37 cellular contexts compared by ENCODE assay signal in the genomic region with DNA sequence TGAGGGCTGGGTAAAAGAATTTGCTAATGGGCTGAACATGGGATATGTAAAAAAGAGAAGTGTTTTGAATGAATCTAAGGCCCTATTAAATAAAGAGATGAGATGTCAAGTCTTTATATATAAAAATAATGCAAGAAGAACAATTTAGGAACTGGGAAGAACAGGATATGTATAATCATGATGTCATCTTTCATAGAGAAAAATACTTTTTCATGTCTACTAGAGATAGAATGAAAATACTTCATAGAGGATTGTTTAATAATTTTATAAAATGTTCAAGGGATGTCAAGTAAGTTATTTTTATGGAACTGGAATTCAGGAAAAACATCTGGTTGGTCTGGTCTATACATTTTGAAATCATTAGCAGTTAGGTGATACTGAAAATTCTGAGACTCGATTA.
A peak's percentile ranks its signal among the peaks of the same experiment; 100 is the strongest.
DNase-seq lines count a peak whose midpoint lies in the region; ATAC-seq, FAIRE-seq and TF ChIP-seq lines count a peak whose summit lies in the region.
"Had no signal": no experiment of that assay in that cellular context is flagged by ENCODE, and none has a peak within 500 bp of the region (broad histone marks: within the 10 kb centered on the region; RNA-seq: fewer than 3 reads in every experiment).

No MANE protein-coding gene starts in this region.

- H3K36me3 ChIP-seq in mammary epithelial cell (ENCODE audit: insufficient read depth, low read length) (no peaks in the 10 kb centered on the region), HepG2 (replicated peaks in 1 of 2; ENCODE audit: control insufficient read depth in 1 of 2, insufficient read depth in 2 of 2, low read length in 2 of 2) (no peaks in the 10 kb centered on the region), right lobe of liver (no peaks in the 10 kb centered on the region), HEK293 (ENCODE audit: control insufficient read depth in 2 of 2, insufficient read depth in 1 of 2, low read length in 2 of 2) (no peaks in the 10 kb centered on the region)
- H3K36me3 ChIP-seq: BE2C; BLaER1; BLaER1 treated with 17β-estradiol and CSF1 and Interleukin-3, amounts not matched to agents 10 nM and 100 nM had no signal

- CTCF ChIA-PET in MCF 10A (lab: Yijun Ruan, JAX) (no interaction called here), mammary epithelial cell (lab: Charles Lee; ENCODE audit: low non-redundant PET) (no interaction called here), HepG2 (lab: Yijun Ruan, JAX; ENCODE audit: low intra/inter-chr PET ratio, low total read pairs) (no interaction called here), HEK293 (lab: Yijun Ruan, JAX) (no interaction called here)

- no peaks in the 10 kb centered on the region for H3K27me3 Mint-ChIP-seq in MCF 10A (ENCODE audit: insufficient read depth, unreplicated experiment)
- H3K27me3 Mint-ChIP-seq: B cell; CD4-positive, alpha-beta memory T cell; CD4-positive, alpha-beta T cell; CD4-positive, CD25-positive, alpha-beta regulatory T cell; CD8-positive, alpha-beta memory T cell had no signal

- WGBS in mammary epithelial cell (ENCODE audit: low coverage, missing lambda C conversion rate) = 93% methylated on average over 1 of the region's 1 CpG
- 6% methylated on average over 1 of the region's 1 CpG for WGBS in HepG2 (ENCODE audit: low lambda C conversion rate)
- WGBS in right lobe of liver (ENCODE audit: insufficient coverage, low coverage, low lambda C conversion rate, missing lambda C conversion rate) = 50% methylated on average over 1 of the region's 1 CpG

- in situ Hi-C loops in mammary epithelial cell (cut with MboI; ENCODE audit: low sequenced_read_pairs in 2 of 2) (no loop called here), HepG2 (cut with HindIII; ENCODE audit: extremely low pct_ligation_motif_present, low pct_unique_long_range_greater_than_20kb) (no loop called here)

- H2AFZ ChIP-seq in mammary epithelial cell (ENCODE audit: low read depth, low read length) = no peak overlapping the region
- no peak overlapping the region for H2AFZ ChIP-seq in HepG2 (ENCODE audit: low read length)

- no peaks in the 10 kb centered on the region for H4K20me1 ChIP-seq in mammary epithelial cell (ENCODE audit: insufficient read depth, low read length)
- H4K20me1 ChIP-seq in HepG2 (ENCODE audit: insufficient read depth, low read length) = no peaks in the 10 kb centered on the region
- H4K20me1 ChIP-seq: BLaER1; BLaER1 treated with 17β-estradiol and CSF1 and Interleukin-3, amounts not matched to agents 10 nM and 100 nM had no signal

- H3K4me3 ChIP-seq in mammary epithelial cell (replicated peaks in 1 of 3; ENCODE audit: insufficient read depth in 1 of 3, low read depth in 2 of 3, low read length in 3 of 3) = no peak overlapping the region
- H3K4me3 ChIP-seq in HepG2 (replicated peaks in 1 of 3; ENCODE audit: insufficient read depth in 1 of 3, low read depth in 2 of 3, low read length in 3 of 3) = no peak overlapping the region
- no peak overlapping the region for H3K4me3 ChIP-seq in right lobe of liver
- no peak overlapping the region for H3K4me3 ChIP-seq in HEK293 (ENCODE audit: low read depth, low read length)
- H3K4me3 ChIP-seq: A549; BLaER1; BLaER1 treated with 17β-estradiol and CSF1 and Interleukin-3, amounts not matched to agents 10 nM and 100 nM had no signal

- BruUV-seq in MCF 10A (replicated peaks; lab: Mats Ljungman, UMichigan) = no TSS peak
- no TSS peak for BruUV-seq in mammary epithelial cell (replicated peaks; lab: Mats Ljungman, UMichigan)
- BruUV-seq in HepG2 (replicated peaks; lab: Mats Ljungman, UMichigan) = no TSS peak

- dilution Hi-C loops in mammary epithelial cell (cut with HindIII; ENCODE audit: low sequenced_read_pairs) = no loop called here

- no peaks in the 10 kb centered on the region for H3K4me1 Mint-ChIP-seq in MCF 10A (ENCODE audit: insufficient read depth, unreplicated experiment)
- H3K4me1 Mint-ChIP-seq: B cell; CD14-positive monocyte; CD4-positive, CD25-positive, alpha-beta regulatory T cell; CD8-positive, alpha-beta memory T cell had no signal

- H3K27ac ChIP-seq in mammary epithelial cell (ENCODE audit: insufficient read depth, low read depth, low read length) = no peak overlapping the region
- no peak overlapping the region for H3K27ac ChIP-seq in HepG2 (ENCODE audit: extremely low read length, insufficient read depth, low read length)
- H3K27ac ChIP-seq in right lobe of liver = no peak overlapping the region
- H3K27ac ChIP-seq in HEK293 (ENCODE audit: extremely low read depth, low read depth, low read length) = no peak overlapping the region
- H3K27ac ChIP-seq: 22Rv1; A549; BLaER1; BLaER1 treated with 17β-estradiol and CSF1 and Interleukin-3, amounts not matched to agents 10 nM and 100 nM; C4-2B had no signal

- FAIRE-seq in HepG2 (lab: Jason Lieb, UNC) = no peak
- peak; percentile 4 for FAIRE-seq in RCC 7860 (lab: Jason Lieb, UNC)
- FAIRE-seq: A204.1, A549, D721Med had no signal

- H3K9me3 Mint-ChIP-seq in MCF 10A (ENCODE audit: unreplicated experiment) = no peaks in the 10 kb centered on the region

- TF ChIP-seq EP300 in HepG2 (IDR thresholded peaks at IDR 0.05; ENCODE audit: low read depth in 2 of 2, low read length in 2 of 2) (no peak), HepG2 (CRISPR knock-in tag; IDR thresholded peaks at IDR 0.05; ENCODE audit: borderline replicate concordance) (no peak)

- TF ChIP-seq POLR2A in HepG2 (IDR thresholded peaks at IDR 0.05; ENCODE audit: insufficient read depth in 1 of 2, low read depth in 2 of 2, low read length in 2 of 2) (no peak), right lobe of liver (IDR thresholded peaks at IDR 0.05) (no peak)

- DNase-seq in MCF 10A (ENCODE audit: unreplicated experiment) (no peak), mammary epithelial cell (no peak), HepG2 (ENCODE audit: low spot score) (no peak), right lobe of liver (no peak), RCC 7860 (ENCODE audit: low spot score) (no peak), anterior cingulate cortex (lab: John Stamatoyannopoulos, UW) (no peak), T-helper 1 cell (no peak)
- DNase-seq: 8988T; ACHN; AML-193; BE2C; C1 segment of cervical spinal cord; Caco-2; Calu3; CD4-positive, alpha-beta memory T cell; CD4-positive, alpha-beta T cell; CD4-positive, CD25-positive, alpha-beta regulatory T cell; CD8-positive, alpha-beta memory T cell; CD8-positive, alpha-beta T cell; COR-L47; DMS 273 treated with DMSO at 0.1 percent for 48 hours; DMS153; DMS53; DMS79; DMS79 treated with DMSO at 0.1 percent for 48 hours; DND-41; EL had no signal

- H3K79me2 ChIP-seq in mammary epithelial cell (ENCODE audit: insufficient read depth, low read length) = no peaks in the 10 kb centered on the region
- H3K79me2 ChIP-seq in HepG2 (ENCODE audit: insufficient read depth, low read length) = no peaks in the 10 kb centered on the region

- H3K4me3 Mint-ChIP-seq in MCF 10A (ENCODE audit: unreplicated experiment) = no peak overlapping the region
- H3K4me3 Mint-ChIP-seq: B cell; CD14-positive monocyte; CD4-positive, alpha-beta memory T cell; CD4-positive, alpha-beta T cell; CD4-positive, CD25-positive, alpha-beta regulatory T cell; CD8-positive, alpha-beta memory T cell; CD8-positive, alpha-beta T cell had no signal

- ATAC-seq in HepG2 (no peak), right lobe of liver (no peak)
- ATAC-seq: A549; CD8-positive, alpha-beta T cell had no signal

- POLR2A ChIA-PET in MCF 10A (lab: Yijun Ruan, JAX) = no interaction called here
- POLR2A ChIA-PET in HepG2 (lab: Yijun Ruan, JAX) = no interaction called here
- POLR2A ChIA-PET in HEK293 (lab: Yijun Ruan, JAX) = no interaction called here

- H3K4me1 ChIP-seq in mammary epithelial cell (ENCODE audit: insufficient read depth, low read length) (no peaks in the 10 kb centered on the region), HepG2 (ENCODE audit: insufficient read depth, low read length) (no peaks in the 10 kb centered on the region), right lobe of liver (no peaks in the 10 kb centered on the region), HEK293 (ENCODE audit: control insufficient read depth, insufficient read depth, low read length) (no peaks in the 10 kb centered on the region)
- H3K4me1 ChIP-seq: A549; BE2C; BLaER1; BLaER1 treated with 17β-estradiol and CSF1 and Interleukin-3, amounts not matched to agents 10 nM and 100 nM; Caco-2 had no signal

- peak overlapping the region; percentile 3 for H3K27ac Mint-ChIP-seq in MCF 10A (ENCODE audit: low read depth, unreplicated experiment)
- H3K27ac Mint-ChIP-seq: B cell; CD14-positive monocyte; CD4-positive, alpha-beta memory T cell; CD4-positive, alpha-beta T cell; CD4-positive, CD25-positive, alpha-beta regulatory T cell; CD8-positive, alpha-beta memory T cell; CD8-positive, alpha-beta T cell had no signal

- no peaks in the 10 kb centered on the region for H3K9me3 ChIP-seq in mammary epithelial cell (replicated peaks; ENCODE audit: insufficient read depth, low read length)
- peaks cover 36% of the 10 kb centered on the region for H3K9me3 ChIP-seq in HepG2 (ENCODE audit: low read length)
- no peaks in the 10 kb centered on the region for H3K9me3 ChIP-seq in right lobe of liver
- no peaks in the 10 kb centered on the region for H3K9me3 ChIP-seq in HEK293 (ENCODE audit: control insufficient read depth, insufficient read depth, low read depth, low read length)
- H3K9me3 ChIP-seq: A549; BE2C; BLaER1; BLaER1 treated with 17β-estradiol and CSF1 and Interleukin-3, amounts not matched to agents 10 nM and 100 nM; Caco-2 had no signal

- peaks cover 5% of the 10 kb centered on the region for H3K36me3 Mint-ChIP-seq in MCF 10A (ENCODE audit: insufficient read depth, unreplicated experiment)
- H3K36me3 Mint-ChIP-seq: CD14-positive monocyte; CD4-positive, alpha-beta memory T cell; CD4-positive, CD25-positive, alpha-beta regulatory T cell; CD8-positive, alpha-beta memory T cell; CD8-positive, alpha-beta T cell had no signal

- H3K9ac ChIP-seq in mammary epithelial cell (ENCODE audit: insufficient read depth, low read length) (no peak overlapping the region), HepG2 (ENCODE audit: insufficient read depth, low read depth, low read length) (no peak overlapping the region)
- H3K9ac ChIP-seq: BLaER1; BLaER1 treated with 17β-estradiol and CSF1 and Interleukin-3, amounts not matched to agents 10 nM and 100 nM had no signal

- H3K4me2 ChIP-seq in mammary epithelial cell (ENCODE audit: insufficient read depth, low read depth, low read length) = no peak overlapping the region
- no peak overlapping the region for H3K4me2 ChIP-seq in HepG2 (ENCODE audit: low read depth, low read length)
- H3K4me2 ChIP-seq: A549; BLaER1; BLaER1 treated with 17β-estradiol and CSF1 and Interleukin-3, amounts not matched to agents 10 nM and 100 nM had no signal

- TF ChIP-seq CTCF in MCF 10A (IDR thresholded peaks at IDR 0.05; ENCODE audit: unreplicated experiment) (no peak), mammary epithelial cell (conservative IDR thresholded peaks at IDR 0.05 in 1 of 2, IDR thresholded peaks at IDR 0.05 in 1 of 2; ENCODE audit: extremely low read depth in 1 of 2, insufficient read depth in 1 of 2, low read depth in 1 of 2, low read length in 2 of 2) (no peak), HepG2 (CRISPR knock-in tag; IDR thresholded peaks at IDR 0.05) (no peak), right lobe of liver (IDR thresholded peaks at IDR 0.05) (no peak), HEK293 (tag by site-specific recombination; IDR thresholded peaks at IDR 0.05) (no peak)

- no peak for TF ChIP-seq RAD21 in HepG2 (CRISPR knock-in tag; IDR thresholded peaks at IDR 0.05)

- intact Hi-C loops in MCF 10A (cut with micrococcal nuclease) = no loop called here
- intact Hi-C loops in mammary epithelial cell (cut with micrococcal nuclease) = no loop called here
- intact Hi-C loops in HepG2 (cut with micrococcal nuclease; ENCODE audit: unreplicated experiment) = loop anchor here (10.0 kb wide), 1 partner anchor 1252 kb away; no protein-coding TSS in a partner anchor
- intact Hi-C loops in right lobe of liver (cut with DNase I) = no loop called here

- H3K27me3 ChIP-seq in mammary epithelial cell (ENCODE audit: insufficient read depth, low read length) (peaks cover 3% of the 10 kb centered on the region), HepG2 (ENCODE audit: control insufficient read depth in 1 of 2, insufficient read depth in 2 of 2, low read length in 2 of 2) (no peaks in the 10 kb centered on the region), right lobe of liver (no peaks in the 10 kb centered on the region)
- H3K27me3 ChIP-seq: BE2C; BLaER1; BLaER1 treated with 17β-estradiol and CSF1 and Interleukin-3, amounts not matched to agents 10 nM and 100 nM had no signal
